In the genomic region with DNA sequence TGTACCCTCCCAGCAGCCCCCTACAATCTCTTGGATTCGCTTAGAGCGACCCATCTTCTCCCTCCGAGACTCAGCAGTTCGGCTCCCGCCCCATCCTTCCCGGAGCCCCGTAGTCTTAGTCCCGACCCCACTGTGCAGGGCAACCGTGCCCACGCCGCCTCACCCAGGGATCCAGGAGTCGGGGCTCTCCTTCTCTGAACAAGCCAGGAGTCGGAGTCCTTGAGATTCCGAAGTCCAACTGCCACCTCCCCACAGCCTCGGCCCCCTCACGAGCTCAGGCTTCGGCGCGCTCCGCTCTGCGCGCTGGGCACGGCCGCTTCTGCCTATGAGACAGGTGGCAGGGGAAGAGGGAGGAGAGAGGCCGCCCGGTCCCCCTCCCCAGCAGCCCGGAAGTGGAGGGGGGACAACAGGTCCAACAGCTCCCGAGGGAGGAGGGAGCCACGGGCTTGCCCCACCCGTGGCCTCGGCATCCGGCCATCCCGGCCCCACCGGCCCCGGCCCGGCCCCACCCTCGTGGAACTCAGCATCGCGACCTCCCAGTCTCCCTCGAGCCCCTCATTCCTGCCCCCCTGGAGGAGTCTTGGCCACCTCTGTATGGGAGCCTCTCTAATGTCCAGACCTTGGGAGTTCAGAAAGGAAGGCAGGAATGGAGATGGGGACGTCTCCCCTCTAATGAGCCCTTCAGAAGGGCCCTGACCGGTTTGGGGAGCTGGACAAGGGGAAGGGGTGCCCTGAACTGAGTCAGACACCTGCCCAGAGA, we compare ENCODE assay signal across 1 cellular context.
TF ChIP-seq lines count a peak whose summit lies in the region.

A gene (minus strand): TSS at position 321 of the 760 bp plus-strand sequence. CDS start 628 bp downstream, outside the sequence.

TF ChIP-seq in HepG2, 621 proteins besides CTCF, POLR2A, EP300 and RAD21 (continued from another document and continues in another):
- TF ChIP-seq ZNF326 (CRISPR knock-in tag; IDR thresholded peaks at IDR 0.05; ENCODE audit: borderline replicate concordance) (no peak), ZSCAN25 (CRISPR knock-in tag; IDR thresholded peaks at IDR 0.05) (no peak), MXI1 (IDR thresholded peaks at IDR 0.05; ENCODE audit: borderline replicate concordance, low read depth, low read length) (no peak; the same call in 2 of the 3 replicates), RBM39 (IDR thresholded peaks at IDR 0.05; ENCODE audit: low read depth, low read length, poor library complexity, severe bottlenecking) (no peak), ZBTB7B (CRISPR knock-in tag; IDR thresholded peaks at IDR 0.05) (no peak), ZNF766 (CRISPR knock-in tag; IDR thresholded peaks at IDR 0.05; ENCODE audit: borderline replicate concordance) (no peak), ZNF737 (CRISPR knock-in tag; IDR thresholded peaks at IDR 0.05; ENCODE audit: borderline replicate concordance) (no peak), ZNF615 (CRISPR knock-in tag; IDR thresholded peaks at IDR 0.05; ENCODE audit: borderline replicate concordance) (no peak), FOXK2 (IDR thresholded peaks at IDR 0.05) (no peak), MED13 (CRISPR knock-in tag; IDR thresholded peaks at IDR 0.05) (no peak), IKZF4 (CRISPR knock-in tag; IDR thresholded peaks at IDR 0.05; ENCODE audit: borderline replicate concordance, low read depth, not compliant biosample characterization) (no peak), ZNF367 (CRISPR knock-in tag; IDR thresholded peaks at IDR 0.05; ENCODE audit: borderline replicate concordance) (no peak), ZNF34 (CRISPR knock-in tag; IDR thresholded peaks at IDR 0.05; ENCODE audit: borderline replicate concordance) (0 out of 2 replicates have a peak, but pooled peaks have one; percentile 29), HNRNPK (IDR thresholded peaks at IDR 0.05; ENCODE audit: low read depth, low read length, poor library complexity, severe bottlenecking) (no peak), ZNF446 (CRISPR knock-in tag; IDR thresholded peaks at IDR 0.05) (no peak), NR2C2 (CRISPR knock-in tag; IDR thresholded peaks at IDR 0.05; ENCODE audit: borderline replicate concordance) (peak; percentile 69), ARNT2 (CRISPR knock-in tag; IDR thresholded peaks at IDR 0.05; ENCODE audit: low read depth) (peak; percentile 52), ZNF331 (CRISPR knock-in tag; IDR thresholded peaks at IDR 0.05) (no peak; the same call in 1 of the 2 replicates), ARNT (IDR thresholded peaks at IDR 0.05) (no peak), NCOA5 (CRISPR knock-in tag; IDR thresholded peaks at IDR 0.05) (no peak), ZSCAN29 (CRISPR knock-in tag; conservative IDR thresholded peaks at IDR 0.05) (no peak), TCF12 (IDR thresholded peaks at IDR 0.05) (no peak), TCF12 (CRISPR knock-in tag; IDR thresholded peaks at IDR 0.05) (no peak), MXD4 (CRISPR knock-in tag; IDR thresholded peaks at IDR 0.05) (0 out of 2 replicates have a peak, but pooled peaks have one; percentile 16), ZNF572 (CRISPR knock-in tag; IDR thresholded peaks at IDR 0.05) (no peak), ZNF775 (CRISPR knock-in tag; IDR thresholded peaks at IDR 0.05; ENCODE audit: borderline replicate concordance) (no peak), ZNF3 (CRISPR knock-in tag; IDR thresholded peaks at IDR 0.05) (no peak)
- TF ChIP-seq, protein P1, sequence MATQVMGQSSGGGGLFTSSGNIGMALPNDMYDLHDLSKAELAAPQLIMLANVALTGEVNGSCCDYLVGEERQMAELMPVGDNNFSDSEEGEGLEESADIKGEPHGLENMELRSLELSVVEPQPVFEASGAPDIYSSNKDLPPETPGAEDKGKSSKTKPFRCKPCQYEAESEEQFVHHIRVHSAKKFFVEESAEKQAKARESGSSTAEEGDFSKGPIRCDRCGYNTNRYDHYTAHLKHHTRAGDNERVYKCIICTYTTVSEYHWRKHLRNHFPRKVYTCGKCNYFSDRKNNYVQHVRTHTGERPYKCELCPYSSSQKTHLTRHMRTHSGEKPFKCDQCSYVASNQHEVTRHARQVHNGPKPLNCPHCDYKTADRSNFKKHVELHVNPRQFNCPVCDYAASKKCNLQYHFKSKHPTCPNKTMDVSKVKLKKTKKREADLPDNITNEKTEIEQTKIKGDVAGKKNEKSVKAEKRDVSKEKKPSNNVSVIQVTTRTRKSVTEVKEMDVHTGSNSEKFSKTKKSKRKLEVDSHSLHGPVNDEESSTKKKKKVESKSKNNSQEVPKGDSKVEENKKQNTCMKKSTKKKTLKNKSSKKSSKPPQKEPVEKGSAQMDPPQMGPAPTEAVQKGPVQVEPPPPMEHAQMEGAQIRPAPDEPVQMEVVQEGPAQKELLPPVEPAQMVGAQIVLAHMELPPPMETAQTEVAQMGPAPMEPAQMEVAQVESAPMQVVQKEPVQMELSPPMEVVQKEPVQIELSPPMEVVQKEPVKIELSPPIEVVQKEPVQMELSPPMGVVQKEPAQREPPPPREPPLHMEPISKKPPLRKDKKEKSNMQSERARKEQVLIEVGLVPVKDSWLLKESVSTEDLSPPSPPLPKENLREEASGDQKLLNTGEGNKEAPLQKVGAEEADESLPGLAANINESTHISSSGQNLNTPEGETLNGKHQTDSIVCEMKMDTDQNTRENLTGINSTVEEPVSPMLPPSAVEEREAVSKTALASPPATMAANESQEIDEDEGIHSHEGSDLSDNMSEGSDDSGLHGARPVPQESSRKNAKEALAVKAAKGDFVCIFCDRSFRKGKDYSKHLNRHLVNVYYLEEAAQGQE (IDR thresholded peaks at IDR 0.05; ENCODE audit: borderline replicate concordance in 1 of 2, low read depth in 1 of 2, low read length in 2 of 2) = no peak
- TF ChIP-seq, protein P2, sequence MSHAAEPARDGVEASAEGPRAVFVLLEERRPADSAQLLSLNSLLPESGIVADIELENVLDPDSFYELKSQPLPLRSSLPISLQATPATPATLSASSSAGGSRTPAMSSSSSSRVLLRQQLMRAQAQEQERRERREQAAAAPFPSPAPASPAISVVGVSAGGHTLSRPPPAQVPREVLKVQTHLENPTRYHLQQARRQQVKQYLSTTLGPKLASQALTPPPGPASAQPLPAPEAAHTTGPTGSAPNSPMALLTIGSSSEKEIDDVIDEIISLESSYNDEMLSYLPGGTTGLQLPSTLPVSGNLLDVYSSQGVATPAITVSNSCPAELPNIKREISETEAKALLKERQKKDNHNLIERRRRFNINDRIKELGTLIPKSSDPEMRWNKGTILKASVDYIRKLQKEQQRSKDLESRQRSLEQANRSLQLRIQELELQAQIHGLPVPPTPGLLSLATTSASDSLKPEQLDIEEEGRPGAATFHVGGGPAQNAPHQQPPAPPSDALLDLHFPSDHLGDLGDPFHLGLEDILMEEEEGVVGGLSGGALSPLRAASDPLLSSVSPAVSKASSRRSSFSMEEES (CRISPR knock-in tag; IDR thresholded peaks at IDR 0.05) = no peak
- TF ChIP-seq, protein P3, sequence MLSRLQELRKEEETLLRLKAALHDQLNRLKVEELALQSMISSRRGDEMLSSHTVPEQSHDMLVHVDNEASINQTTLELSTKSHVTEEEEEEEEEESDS (CRISPR knock-in tag; IDR thresholded peaks at IDR 0.05; ENCODE audit: borderline replicate concordance) = no peak
- TF ChIP-seq, protein P4, sequence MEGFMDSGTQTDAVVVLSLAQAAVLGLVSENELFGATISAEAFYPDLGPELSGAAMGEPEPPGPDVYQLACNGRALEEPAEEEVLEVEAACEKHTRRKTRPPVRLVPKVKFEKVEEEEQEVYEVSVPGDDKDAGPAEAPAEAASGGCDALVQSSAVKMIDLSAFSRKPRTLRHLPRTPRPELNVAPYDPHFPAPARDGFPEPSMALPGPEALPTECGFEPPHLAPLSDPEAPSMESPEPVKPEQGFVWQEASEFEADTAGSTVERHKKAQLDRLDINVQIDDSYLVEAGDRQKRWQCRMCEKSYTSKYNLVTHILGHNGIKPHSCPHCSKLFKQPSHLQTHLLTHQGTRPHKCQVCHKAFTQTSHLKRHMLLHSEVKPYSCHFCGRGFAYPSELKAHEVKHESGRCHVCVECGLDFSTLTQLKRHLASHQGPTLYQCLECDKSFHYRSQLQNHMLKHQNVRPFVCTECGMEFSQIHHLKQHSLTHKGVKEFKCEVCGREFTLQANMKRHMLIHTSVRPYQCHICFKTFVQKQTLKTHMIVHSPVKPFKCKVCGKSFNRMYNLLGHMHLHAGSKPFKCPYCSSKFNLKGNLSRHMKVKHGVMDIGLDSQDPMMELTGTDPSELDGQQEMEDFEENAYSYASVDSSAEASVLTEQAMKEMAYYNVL (CRISPR knock-in tag; IDR thresholded peaks at IDR 0.05; ENCODE audit: borderline replicate concordance) = no peak
- TF ChIP-seq, protein P5, sequence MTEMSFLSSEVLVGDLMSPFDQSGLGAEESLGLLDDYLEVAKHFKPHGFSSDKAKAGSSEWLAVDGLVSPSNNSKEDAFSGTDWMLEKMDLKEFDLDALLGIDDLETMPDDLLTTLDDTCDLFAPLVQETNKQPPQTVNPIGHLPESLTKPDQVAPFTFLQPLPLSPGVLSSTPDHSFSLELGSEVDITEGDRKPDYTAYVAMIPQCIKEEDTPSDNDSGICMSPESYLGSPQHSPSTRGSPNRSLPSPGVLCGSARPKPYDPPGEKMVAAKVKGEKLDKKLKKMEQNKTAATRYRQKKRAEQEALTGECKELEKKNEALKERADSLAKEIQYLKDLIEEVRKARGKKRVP (CRISPR knock-in tag; IDR thresholded peaks at IDR 0.05) = no peak
- TF ChIP-seq, protein P6, sequence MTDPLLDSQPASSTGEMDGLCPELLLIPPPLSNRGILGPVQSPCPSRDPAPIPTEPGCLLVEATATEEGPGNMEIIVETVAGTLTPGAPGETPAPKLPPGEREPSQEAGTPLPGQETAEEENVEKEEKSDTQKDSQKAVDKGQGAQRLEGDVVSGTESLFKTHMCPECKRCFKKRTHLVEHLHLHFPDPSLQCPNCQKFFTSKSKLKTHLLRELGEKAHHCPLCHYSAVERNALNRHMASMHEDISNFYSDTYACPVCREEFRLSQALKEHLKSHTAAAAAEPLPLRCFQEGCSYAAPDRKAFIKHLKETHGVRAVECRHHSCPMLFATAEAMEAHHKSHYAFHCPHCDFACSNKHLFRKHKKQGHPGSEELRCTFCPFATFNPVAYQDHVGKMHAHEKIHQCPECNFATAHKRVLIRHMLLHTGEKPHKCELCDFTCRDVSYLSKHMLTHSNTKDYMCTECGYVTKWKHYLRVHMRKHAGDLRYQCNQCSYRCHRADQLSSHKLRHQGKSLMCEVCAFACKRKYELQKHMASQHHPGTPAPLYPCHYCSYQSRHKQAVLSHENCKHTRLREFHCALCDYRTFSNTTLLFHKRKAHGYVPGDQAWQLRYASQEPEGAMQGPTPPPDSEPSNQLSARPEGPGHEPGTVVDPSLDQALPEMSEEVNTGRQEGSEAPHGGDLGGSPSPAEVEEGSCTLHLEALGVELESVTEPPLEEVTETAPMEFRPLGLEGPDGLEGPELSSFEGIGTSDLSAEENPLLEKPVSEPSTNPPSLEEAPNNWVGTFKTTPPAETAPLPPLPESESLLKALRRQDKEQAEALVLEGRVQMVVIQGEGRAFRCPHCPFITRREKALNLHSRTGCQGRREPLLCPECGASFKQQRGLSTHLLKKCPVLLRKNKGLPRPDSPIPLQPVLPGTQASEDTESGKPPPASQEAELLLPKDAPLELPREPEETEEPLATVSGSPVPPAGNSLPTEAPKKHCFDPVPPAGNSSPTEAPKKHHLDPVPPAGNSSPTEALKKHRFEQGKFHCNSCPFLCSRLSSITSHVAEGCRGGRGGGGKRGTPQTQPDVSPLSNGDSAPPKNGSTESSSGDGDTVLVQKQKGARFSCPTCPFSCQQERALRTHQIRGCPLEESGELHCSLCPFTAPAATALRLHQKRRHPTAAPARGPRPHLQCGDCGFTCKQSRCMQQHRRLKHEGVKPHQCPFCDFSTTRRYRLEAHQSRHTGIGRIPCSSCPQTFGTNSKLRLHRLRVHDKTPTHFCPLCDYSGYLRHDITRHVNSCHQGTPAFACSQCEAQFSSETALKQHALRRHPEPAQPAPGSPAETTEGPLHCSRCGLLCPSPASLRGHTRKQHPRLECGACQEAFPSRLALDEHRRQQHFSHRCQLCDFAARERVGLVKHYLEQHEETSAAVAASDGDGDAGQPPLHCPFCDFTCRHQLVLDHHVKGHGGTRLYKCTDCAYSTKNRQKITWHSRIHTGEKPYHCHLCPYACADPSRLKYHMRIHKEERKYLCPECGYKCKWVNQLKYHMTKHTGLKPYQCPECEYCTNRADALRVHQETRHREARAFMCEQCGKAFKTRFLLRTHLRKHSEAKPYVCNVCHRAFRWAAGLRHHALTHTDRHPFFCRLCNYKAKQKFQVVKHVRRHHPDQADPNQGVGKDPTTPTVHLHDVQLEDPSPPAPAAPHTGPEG (CRISPR knock-in tag; IDR thresholded peaks at IDR 0.05) = no peak
- TF ChIP-seq, protein P7, sequence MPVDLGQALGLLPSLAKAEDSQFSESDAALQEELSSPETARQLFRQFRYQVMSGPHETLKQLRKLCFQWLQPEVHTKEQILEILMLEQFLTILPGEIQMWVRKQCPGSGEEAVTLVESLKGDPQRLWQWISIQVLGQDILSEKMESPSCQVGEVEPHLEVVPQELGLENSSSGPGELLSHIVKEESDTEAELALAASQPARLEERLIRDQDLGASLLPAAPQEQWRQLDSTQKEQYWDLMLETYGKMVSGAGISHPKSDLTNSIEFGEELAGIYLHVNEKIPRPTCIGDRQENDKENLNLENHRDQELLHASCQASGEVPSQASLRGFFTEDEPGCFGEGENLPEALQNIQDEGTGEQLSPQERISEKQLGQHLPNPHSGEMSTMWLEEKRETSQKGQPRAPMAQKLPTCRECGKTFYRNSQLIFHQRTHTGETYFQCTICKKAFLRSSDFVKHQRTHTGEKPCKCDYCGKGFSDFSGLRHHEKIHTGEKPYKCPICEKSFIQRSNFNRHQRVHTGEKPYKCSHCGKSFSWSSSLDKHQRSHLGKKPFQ (CRISPR knock-in tag; IDR thresholded peaks at IDR 0.05; ENCODE audit: insufficient replicate concordance) = no peak
- TF ChIP-seq, protein P8, sequence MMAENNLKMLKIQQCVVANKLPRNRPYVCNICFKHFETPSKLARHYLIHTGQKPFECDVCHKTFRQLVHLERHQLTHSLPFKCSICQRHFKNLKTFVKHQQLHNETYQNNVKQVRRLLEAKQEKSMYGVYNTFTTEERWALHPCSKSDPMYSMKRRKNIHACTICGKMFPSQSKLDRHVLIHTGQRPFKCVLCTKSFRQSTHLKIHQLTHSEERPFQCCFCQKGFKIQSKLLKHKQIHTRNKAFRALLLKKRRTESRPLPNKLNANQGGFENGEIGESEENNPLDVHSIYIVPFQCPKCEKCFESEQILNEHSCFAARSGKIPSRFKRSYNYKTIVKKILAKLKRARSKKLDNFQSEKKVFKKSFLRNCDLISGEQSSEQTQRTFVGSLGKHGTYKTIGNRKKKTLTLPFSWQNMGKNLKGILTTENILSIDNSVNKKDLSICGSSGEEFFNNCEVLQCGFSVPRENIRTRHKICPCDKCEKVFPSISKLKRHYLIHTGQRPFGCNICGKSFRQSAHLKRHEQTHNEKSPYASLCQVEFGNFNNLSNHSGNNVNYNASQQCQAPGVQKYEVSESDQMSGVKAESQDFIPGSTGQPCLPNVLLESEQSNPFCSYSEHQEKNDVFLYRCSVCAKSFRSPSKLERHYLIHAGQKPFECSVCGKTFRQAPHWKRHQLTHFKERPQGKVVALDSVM (CRISPR knock-in tag; IDR thresholded peaks at IDR 0.05) = peak; percentile 34; the same call in 1 of the 2 replicates
- TF ChIP-seq, protein P9, sequence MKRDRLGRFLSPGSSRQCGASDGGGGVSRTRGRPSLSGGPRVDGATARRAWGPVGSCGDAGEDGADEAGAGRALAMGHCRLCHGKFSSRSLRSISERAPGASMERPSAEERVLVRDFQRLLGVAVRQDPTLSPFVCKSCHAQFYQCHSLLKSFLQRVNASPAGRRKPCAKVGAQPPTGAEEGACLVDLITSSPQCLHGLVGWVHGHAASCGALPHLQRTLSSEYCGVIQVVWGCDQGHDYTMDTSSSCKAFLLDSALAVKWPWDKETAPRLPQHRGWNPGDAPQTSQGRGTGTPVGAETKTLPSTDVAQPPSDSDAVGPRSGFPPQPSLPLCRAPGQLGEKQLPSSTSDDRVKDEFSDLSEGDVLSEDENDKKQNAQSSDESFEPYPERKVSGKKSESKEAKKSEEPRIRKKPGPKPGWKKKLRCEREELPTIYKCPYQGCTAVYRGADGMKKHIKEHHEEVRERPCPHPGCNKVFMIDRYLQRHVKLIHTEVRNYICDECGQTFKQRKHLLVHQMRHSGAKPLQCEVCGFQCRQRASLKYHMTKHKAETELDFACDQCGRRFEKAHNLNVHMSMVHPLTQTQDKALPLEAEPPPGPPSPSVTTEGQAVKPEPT (CRISPR knock-in tag; IDR thresholded peaks at IDR 0.05; ENCODE audit: low read depth) = peak; percentile 33; the same call in 1 of the 2 replicates
